Comparison of ENCODE assay signal across 8 cellular contexts in the genomic region with DNA sequence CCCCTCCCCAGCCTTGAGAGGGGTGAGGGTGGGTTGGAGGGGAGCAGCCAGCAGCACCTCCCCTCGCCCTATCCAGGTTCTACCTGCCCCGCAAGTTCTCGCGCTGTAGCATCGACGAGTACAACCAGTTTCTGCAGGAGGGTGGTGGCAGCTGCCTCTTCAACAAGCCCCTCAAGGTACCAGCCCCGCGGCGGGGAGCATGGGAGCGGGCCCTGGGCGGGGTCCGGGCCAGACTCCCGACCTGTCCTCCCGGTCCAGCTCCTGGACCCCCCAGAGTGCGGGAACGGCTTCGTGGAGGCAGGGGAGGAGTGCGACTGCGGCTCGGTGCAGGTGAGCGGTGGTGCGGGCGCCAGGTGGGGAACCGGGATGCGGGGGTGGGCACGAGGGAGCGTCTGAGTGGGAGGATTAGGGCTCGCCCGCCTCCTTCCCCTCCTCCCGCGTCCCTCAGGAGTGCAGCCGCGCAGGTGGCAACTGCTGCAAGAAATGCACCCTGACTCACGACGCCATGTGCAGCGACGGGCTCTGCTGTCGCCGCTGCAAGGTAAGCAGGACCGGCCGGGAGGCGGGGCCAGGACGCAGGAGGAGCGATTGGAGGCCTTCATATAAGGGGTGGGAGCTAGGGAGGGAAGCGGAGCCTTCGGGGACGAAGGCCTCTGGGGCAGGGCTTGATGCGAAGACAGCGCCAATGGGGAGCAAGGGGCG. TPM values are rescaled to one million over a fixed set of nuclear protein-coding genes. Genes with fewer than 3 reads are reported as not detected.
DNase-seq lines count a peak whose midpoint lies in the region; ATAC-seq lines count a peak whose summit lies in the region.

No MANE protein-coding gene starts in this region.

- no peak overlapping the region for H2BK5ac ChIP-seq in mesendoderm (ENCODE audit: low read length)

- H3K23ac ChIP-seq in mesendoderm (ENCODE audit: low read length) = peak overlapping the region; percentile 15

- peak overlapping the region; percentile 76 for H3K4me3 Mint-ChIP-seq in activated CD8-positive, alpha-beta T cell treated with anti-CD3 and anti-CD28 coated beads, Interleukin-2, amount 10 ng/mL, durations not matched to agents 7 days and 5 days

- H2BK120ac ChIP-seq in mesendoderm (ENCODE audit: low read depth, low read length) = no peak overlapping the region

- CTCF ChIA-PET in activated CD8-positive, alpha-beta T cell treated with anti-CD3 and anti-CD28 coated beads, Interleukin-2, amount 10 ng/mL, durations not matched to agents 7 days and 5 days (lab: Charles Lee) = interaction anchor here (0.9 to 2.4 kb wide), 29 partner anchors 9 to 360 kb away, joined by 3 to 50 read pairs (median 4); partner anchors contain the start of genes ACBD4, CCDC43 and EFTUD2

- peak overlapping the region; percentile 53 for H3K9ac ChIP-seq in mesendoderm (ENCODE audit: low read length)

- POLR2A ChIA-PET in activated CD8-positive, alpha-beta T cell treated with anti-CD3 and anti-CD28 coated beads, Interleukin-2, amount 10 ng/mL, durations not matched to agents 7 days and 5 days (lab: Charles Lee) = interaction anchor here (1.0 kb wide), 1 partner anchor 275 kb away, joined by 4 read pairs; no protein-coding TSS in a partner anchor

- H3K27me3 ChIP-seq in mesendoderm (ENCODE audit: insufficient read depth, low read length, poor library complexity) = no peaks in the 10 kb centered on the region

- no peak overlapping the region for H2BK15ac ChIP-seq in mesendoderm (replicated peaks; ENCODE audit: low read depth)

- no peaks in the 10 kb centered on the region for H3K4me1 ChIP-seq in mesendoderm (ENCODE audit: control insufficient read depth, low read depth, low read length)

- peak; percentile 97 for DNase-seq in CD1c-positive myeloid dendritic cell (ENCODE audit: extremely low spot score)
- peak; percentile 99 for DNase-seq in NCI-H774 (lab: John Stamatoyannopoulos, UW)
- DNase-seq in activated CD8-positive, alpha-beta T cell treated with anti-CD3 and anti-CD28 coated beads, Interleukin-2, amount 10 ng/mL, durations not matched to agents 7 days and 5 days = peak; percentile 99
- peak; percentile 98 for DNase-seq in effector CD8-positive, alpha-beta T cell (lab: John Stamatoyannopoulos, UW)
- peak; percentile 100 for DNase-seq in mesendoderm
- DNase-seq in stimulated activated CD8-positive, alpha-beta memory T cell treated with anti-CD3 and anti-CD28 coated beads, Interleukin-12 subunit alpha, Interleukin-12 subunit beta, amount 100 ng/mL, for 4 hours (ENCODE audit: low read depth) = peak; percentile 94

- H3K27me3 Mint-ChIP-seq in activated CD8-positive, alpha-beta T cell treated with anti-CD3 and anti-CD28 coated beads, Interleukin-2, amount 10 ng/mL, durations not matched to agents 7 days and 5 days (ENCODE audit: low read depth) = peaks cover 6% of the 10 kb centered on the region

- H3K36me3 ChIP-seq in mesendoderm (ENCODE audit: control insufficient read depth, insufficient read depth, low read length) = no peaks in the 10 kb centered on the region

- H3K56ac ChIP-seq in mesendoderm (ENCODE audit: low read length) = peak overlapping the region; percentile 77

- no peaks in the 10 kb centered on the region for H3K79me1 ChIP-seq in mesendoderm (ENCODE audit: low read length)

- H4K5ac ChIP-seq in mesendoderm (ENCODE audit: low read length) = no peak overlapping the region

- H3K18ac ChIP-seq in mesendoderm (ENCODE audit: low read length) = no peak overlapping the region

- ATAC-seq in GM19397 (IDR thresholded peaks at IDR 0.05; ENCODE audit: unreplicated experiment) = peak; percentile 80
- ATAC-seq in HG03521 (IDR thresholded peaks at IDR 0.05; ENCODE audit: unreplicated experiment) = peak; percentile 83
- ATAC-seq in activated CD8-positive, alpha-beta T cell treated with anti-CD3 and anti-CD28 coated beads, Interleukin-2, amount 10 ng/mL, durations not matched to agents 7 days and 5 days = peak; percentile 97

- H3K27ac Mint-ChIP-seq in activated CD8-positive, alpha-beta T cell treated with anti-CD3 and anti-CD28 coated beads, Interleukin-2, amount 10 ng/mL, durations not matched to agents 7 days and 5 days = peak overlapping the region; percentile 81

- H3K79me2 ChIP-seq in mesendoderm (ENCODE audit: control insufficient read depth, insufficient read depth, low read length) = no peaks in the 10 kb centered on the region

- no peaks in the 10 kb centered on the region for H3K36me3 Mint-ChIP-seq in activated CD8-positive, alpha-beta T cell treated with anti-CD3 and anti-CD28 coated beads, Interleukin-2, amount 10 ng/mL, durations not matched to agents 7 days and 5 days (ENCODE audit: low read depth)

- H3K4me1 Mint-ChIP-seq in activated CD8-positive, alpha-beta T cell treated with anti-CD3 and anti-CD28 coated beads, Interleukin-2, amount 10 ng/mL, durations not matched to agents 7 days and 5 days (ENCODE audit: low read depth) = peaks cover 16% of the 10 kb centered on the region

- H3K4me2 ChIP-seq in mesendoderm (ENCODE audit: low read length) = peak overlapping the region; percentile 99

- H2AK5ac ChIP-seq in mesendoderm (ENCODE audit: low read length) = no peak overlapping the region

- no peaks in the 10 kb centered on the region for H3K9me3 Mint-ChIP-seq in activated CD8-positive, alpha-beta T cell treated with anti-CD3 and anti-CD28 coated beads, Interleukin-2, amount 10 ng/mL, durations not matched to agents 7 days and 5 days (ENCODE audit: insufficient read depth)

- no peak overlapping the region for H4K8ac ChIP-seq in mesendoderm (ENCODE audit: low read depth, low read length)

- H3K4me3 ChIP-seq in mesendoderm (ENCODE audit: low read length) = peak overlapping the region; percentile 32

- no peak overlapping the region for H3K27ac ChIP-seq in mesendoderm (ENCODE audit: low read depth, low read length)

- no peak overlapping the region for H3K4ac ChIP-seq in mesendoderm (ENCODE audit: low read depth, low read length)

- no CpG with 5 or more reads among the region's 50 CpGs for WGBS in mesendoderm (ENCODE audit: extremely low coverage, insufficient coverage, low lambda C conversion rate)

RNA-seq across cellular contexts. Expression of gene ADAM11, which starts 16.5 kb away (rescaled TPM):
- under 1 TPM; 0.24 to 0.39 TPM for total RNA-seq in activated CD8-positive, alpha-beta T cell treated with anti-CD3 and anti-CD28 coated beads, Interleukin-2, amount 10 ng/mL, durations not matched to agents 7 days and 5 days
- polyA plus RNA-seq in mesendoderm (2013, experiment 1 of 2) = 0.46 TPM
- polyA plus RNA-seq in mesendoderm (2013, experiment 2 of 2) = 0.43 TPM

RNA-seq across cellular contexts. Expression of gene GJC1, which starts 54.8 kb away (rescaled TPM):
- 1 to 10 TPM; 1.6 to 2.2 TPM for total RNA-seq in activated CD8-positive, alpha-beta T cell treated with anti-CD3 and anti-CD28 coated beads, Interleukin-2, amount 10 ng/mL, durations not matched to agents 7 days and 5 days
- 35.4 TPM for polyA plus RNA-seq in mesendoderm (2013, experiment 1 of 2)
- 36.0 TPM for polyA plus RNA-seq in mesendoderm (2013, experiment 2 of 2)
